9 cellular contexts compared by ENCODE assay signal in the genomic region with DNA sequence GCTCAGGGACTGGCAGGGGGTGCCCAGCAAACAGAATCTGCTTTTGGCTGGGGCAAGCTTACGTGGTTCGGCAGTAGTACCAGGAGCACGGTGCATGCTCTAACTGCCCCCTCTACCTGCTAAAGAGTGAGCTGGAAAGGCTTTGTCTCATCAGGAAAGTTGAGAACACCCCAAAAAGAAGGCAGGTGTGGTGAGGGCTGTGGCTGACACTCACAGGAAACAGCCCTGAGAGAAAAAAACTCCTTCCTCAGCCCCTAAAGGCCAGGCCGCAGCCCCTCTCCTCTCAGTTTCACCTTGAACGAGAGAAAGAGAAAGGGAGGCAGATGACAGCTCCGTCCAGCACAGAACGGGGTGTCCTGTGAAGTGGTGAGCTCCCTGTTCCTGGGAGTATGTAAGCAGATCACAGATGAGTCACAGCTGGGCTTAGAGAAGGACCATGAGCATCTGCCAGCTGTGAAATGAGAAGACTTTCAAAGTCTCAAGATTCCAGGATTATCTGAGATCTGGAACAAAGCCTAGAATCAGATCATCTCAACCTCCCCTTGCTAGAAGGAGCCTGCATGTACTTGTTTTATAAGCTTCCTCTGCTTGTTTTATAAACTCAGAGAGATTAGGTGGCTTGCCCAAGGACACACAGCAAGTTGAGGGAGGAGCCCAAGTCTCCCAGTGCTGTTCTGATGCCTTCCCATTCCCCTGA. TPM values are rescaled to one million over a fixed set of nuclear protein-coding genes. Genes with fewer than 3 reads are reported as not detected.
DNase-seq lines count a peak whose midpoint lies in the region; ATAC-seq, FAIRE-seq and TF ChIP-seq lines count a peak whose summit lies in the region.
"Had no signal": no experiment of that assay in that cellular context is flagged by ENCODE, and none has a peak within 500 bp of the region (broad histone marks: within the 10 kb centered on the region; RNA-seq: fewer than 3 reads in every experiment).

No MANE protein-coding gene starts in this region.

- H3K4me3 Mint-ChIP-seq in T-helper 17 cell = peak overlapping the region; percentile 100

- intact Hi-C loops in ascending aorta (cut with DNase I) = no loop called here

- H3K27me3 Mint-ChIP-seq in T-helper 17 cell = no peaks in the 10 kb centered on the region

- H3K27ac Mint-ChIP-seq in T-helper 17 cell = peak overlapping the region; percentile 100

- ATAC-seq in GM21825 (IDR thresholded peaks at IDR 0.05; ENCODE audit: unreplicated experiment) (peak; percentile 25), T-helper 17 cell (peak; percentile 33)
- ATAC-seq: HCT116 had no signal

- FAIRE-seq in GM12891 (lab: Jason Lieb, UNC) = no peak

- H3K4me1 ChIP-seq in ascending aorta = no peaks in the 10 kb centered on the region

- H3K4me1 Mint-ChIP-seq in T-helper 17 cell = peaks cover 86% of the 10 kb centered on the region

- DNase-seq in GM12891 (ENCODE audit: insufficient read length, low spot score) = no peak
- DNase-seq in T-helper 17 cell = peak in 1 of 3 donors; percentile 38
- DNase-seq in iris pigment epithelial cell (ENCODE audit: low read depth) = peak; percentile 84
- DNase-seq in SW 1271 (lab: John Stamatoyannopoulos, UW) = no peak
- no peak for DNase-seq in NCI-H446 (lab: John Stamatoyannopoulos, UW)
- DNase-seq in ascending aorta (ENCODE audit: low spot score in 2 of 2) = no peak
- DNase-seq in retina = no peak

- no peaks in the 10 kb centered on the region for H3K36me3 ChIP-seq in ascending aorta

- H3K36me3 Mint-ChIP-seq in T-helper 17 cell (ENCODE audit: low read depth) = peaks cover 17% of the 10 kb centered on the region

- no peaks in the 10 kb centered on the region for H3K27me3 ChIP-seq in ascending aorta

- no peak for TF ChIP-seq CTCF in ascending aorta (IDR thresholded peaks at IDR 0.05)

- no peak overlapping the region for H3K4me3 ChIP-seq in ascending aorta

- H3K9me3 ChIP-seq in T-helper 17 cell (ENCODE audit: control insufficient read depth, low read length, poor library complexity, severe bottlenecking) = no peaks in the 10 kb centered on the region
- H3K9me3 ChIP-seq in ascending aorta = no peaks in the 10 kb centered on the region

- H3K27ac ChIP-seq in ascending aorta = peak overlapping the region in 1 of 2 donors; percentile 27

- TF ChIP-seq POLR2A in GM12891 (IDR thresholded peaks at IDR 0.05; ENCODE audit: low read depth, low read length) = peak; percentile 70

TF ChIP-seq in GM12891, 5 proteins besides CTCF, POLR2A, EP300 and RAD21:
- TF ChIP-seq SPI1 (IDR thresholded peaks at IDR 0.05; ENCODE audit: low read depth, low read length) (no peak), POU2F2 (IDR thresholded peaks at IDR 0.05; ENCODE audit: low read depth, low read length) (peak; percentile 11; the same call in 1 of the 2 replicates), PAX5 (IDR thresholded peaks at IDR 0.05; ENCODE audit: insufficient read depth, low read length, severe bottlenecking) (no peak), POLR2AphosphoS5 (IDR thresholded peaks at IDR 0.05; ENCODE audit: low read depth, low read length) (peak; percentile 82), TAF1 (IDR thresholded peaks at IDR 0.05; ENCODE audit: low read depth, low read length) (peak; percentile 13; the same call in 1 of the 2 replicates)
TF ChIP-seq in GM12891: peak in this region for 3.

RNA-seq across cellular contexts. Expression of a gene that starts 13.4 kb away (rescaled TPM):
- 479 TPM for polyA plus RNA-seq in GM12891 (2012; ENCODE audit: low read depth, missing spikeins)
- total RNA-seq in T-helper 17 cell = 100 to 1,000 TPM; 563 to 601 TPM
- total RNA-seq in ascending aorta = 56.1 TPM

RNA-seq across cellular contexts. Expression of a gene that starts 20.8 kb away (rescaled TPM):
- polyA plus RNA-seq in GM12891 (2012; ENCODE audit: low read depth, missing spikeins) = 0.65 TPM
- total RNA-seq in T-helper 17 cell (1 to 10 TPM; 2.1 to 3.7 TPM), ascending aorta (0.85 TPM)
